Comparison of ENCODE assay signal across 10 cellular contexts in genomic region chr10:95908450-95908849, GRCh38. TPM values are rescaled to one million over a fixed set of nuclear protein-coding genes. Genes with fewer than 3 reads are reported as not detected.
DNase-seq lines count a peak whose midpoint lies in the region; ATAC-seq, FAIRE-seq and TF ChIP-seq lines count a peak whose summit lies in the region.
"Had no signal": no experiment of that assay in that cellular context is flagged by ENCODE, and none has a peak within 500 bp of the region (broad histone marks: within the 10 kb centered on the region; RNA-seq: fewer than 3 reads in every experiment).

No MANE protein-coding gene starts in this region.

- H3K27ac Mint-ChIP-seq in T-helper 1 cell treated with Interleukin-12 subunit alpha and Interleukin-12 subunit beta and Interleukin-4 antibody, amounts not matched to agents 30 μg/mL and 1 μg/mL, for 36 hours: no peak overlapping the region

- peak overlapping the region; percentile 42 for H3K4me3 Mint-ChIP-seq in T-helper 1 cell treated with Interleukin-12 subunit alpha and Interleukin-12 subunit beta and Interleukin-4 antibody, amounts not matched to agents 30 μg/mL and 1 μg/mL, for 36 hours

- H4K20me1 ChIP-seq in PC-3 (ENCODE audit: low read length) (no peaks in the 10 kb centered on the region), endothelial cell of umbilical vein (replicated peaks; ENCODE audit: control insufficient read depth, extremely low read depth, insufficient read depth, low read length) (no peaks in the 10 kb centered on the region)

- H2AFZ ChIP-seq in PC-3 (ENCODE audit: low read length) (peak overlapping the region; percentile 97), endothelial cell of umbilical vein (ENCODE audit: low read depth, low read length) (peak overlapping the region; percentile 46)

- H3K9me2 ChIP-seq in PC-3 (replicated peaks; ENCODE audit: low read length): no peaks in the 10 kb centered on the region

- CTCF ChIA-PET in PC-3 (lab: Charles Lee): interaction anchor here (1.3 kb wide), 1 partner anchor 215 kb away, joined by 7 read pairs; the partner anchor contains the start of gene TCTN3
- CTCF ChIA-PET in endothelial cell of umbilical vein (lab: Charles Lee): interaction anchor here (1.6 to 2.2 kb wide), 5 partner anchors 15 to 215 kb away, joined by 5 to 26 read pairs (median 6); partner anchors contain the start of gene TCTN3

- H3K9me1 ChIP-seq in endothelial cell of umbilical vein (replicated peaks; ENCODE audit: control insufficient read depth, extremely low read depth, insufficient read depth, low read length): no peaks in the 10 kb centered on the region

- no peaks in the 10 kb centered on the region for H3K9me3 ChIP-seq in PC-3 (ENCODE audit: low read length)
- H3K9me3 ChIP-seq in endothelial cell of umbilical vein (replicated peaks; ENCODE audit: control insufficient read depth, insufficient read depth, low read length): no peaks in the 10 kb centered on the region
- H3K9me3 ChIP-seq in psoas muscle: no peaks in the 10 kb centered on the region
- no peaks in the 10 kb centered on the region for H3K9me3 ChIP-seq in mucosa of descending colon

- peaks cover 29% of the 10 kb centered on the region for H3K27me3 Mint-ChIP-seq in T-helper 1 cell treated with Interleukin-12 subunit alpha and Interleukin-12 subunit beta and Interleukin-4 antibody, amounts not matched to agents 30 μg/mL and 1 μg/mL, for 36 hours (ENCODE audit: low read depth)

- FAIRE-seq in endothelial cell of umbilical vein (lab: Jason Lieb, UNC): no peak
- FAIRE-seq: A204.1 had no signal

- H3F3A ChIP-seq in PC-3 (ENCODE audit: low read length, unreplicated experiment): no peaks in the 10 kb centered on the region

- no peak overlapping the region for H3K27ac ChIP-seq in PC-3 (ENCODE audit: low read length)
- H3K27ac ChIP-seq in endothelial cell of umbilical vein (ENCODE audit: insufficient read depth, low read depth, low read length): no peak overlapping the region
- H3K27ac ChIP-seq in psoas muscle: peak overlapping the region; percentile 83

- peaks cover 11% of the 10 kb centered on the region for H3K4me1 Mint-ChIP-seq in T-helper 1 cell treated with Interleukin-12 subunit alpha and Interleukin-12 subunit beta and Interleukin-4 antibody, amounts not matched to agents 30 μg/mL and 1 μg/mL, for 36 hours (ENCODE audit: low read depth)

- H3K9me3 Mint-ChIP-seq in T-helper 1 cell treated with Interleukin-12 subunit alpha and Interleukin-12 subunit beta and Interleukin-4 antibody, amounts not matched to agents 30 μg/mL and 1 μg/mL, for 36 hours: no peaks in the 10 kb centered on the region

- DNase-seq in T-helper 1 cell: no peak
- DNase-seq in PC-3: no peak
- no peak for DNase-seq in endothelial cell of umbilical vein (ENCODE audit: low read depth, low spot score)
- no peak for DNase-seq in psoas muscle
- DNase-seq in mucosa of descending colon: no peak
- no peak for DNase-seq in SW 1271 (lab: John Stamatoyannopoulos, UW)
- no peak for DNase-seq in NCI-H524 (lab: John Stamatoyannopoulos, UW)

- H3K27me3 ChIP-seq in PC-3 (ENCODE audit: low read length) (peaks cover 19% of the 10 kb centered on the region), endothelial cell of umbilical vein (ENCODE audit: control insufficient read depth in 2 of 2, insufficient read depth in 2 of 2, low read length in 2 of 2) (peaks cover 0 to 1% of the 10 kb centered on the region in 2 experiments), psoas muscle (ENCODE audit: insufficient read depth in 3 of 3, low read length in 2 of 3) (no peaks in the 10 kb centered on the region)

- POLR2A ChIA-PET in PC-3 (lab: Charles Lee; ENCODE audit: unreplicated experiment) (no interaction called here), endothelial cell of umbilical vein (lab: Charles Lee) (interaction anchor here (0.8 kb wide), 1 partner anchor 67 kb away, joined by 3 read pairs; no protein-coding TSS in a partner anchor)

- no peak for TF ChIP-seq POLR2A in endothelial cell of umbilical vein (IDR thresholded peaks at IDR 0.05; ENCODE audit: low read depth, low read length)

- H3K79me2 ChIP-seq in PC-3 (ENCODE audit: low read length): no peaks in the 10 kb centered on the region
- H3K79me2 ChIP-seq in endothelial cell of umbilical vein (ENCODE audit: control insufficient read depth, insufficient read depth, low read length): no peaks in the 10 kb centered on the region

- ATAC-seq in PC-3 (no peak), psoas muscle (no peak), mucosa of descending colon (no peak)

- intact Hi-C loops in PC-3 (cut with micrococcal nuclease) (loop anchor here (5.0 kb wide), 1 partner anchor 216 kb away; the partner anchor contains the start of gene TCTN3), endothelial cell of umbilical vein (cut with micrococcal nuclease) (loop anchor here (5.0 kb wide), 4 partner anchors 134 to 384 kb away; partner anchors contain the start of genes CCNJ and ZNF518A), psoas muscle (cut with DNase I) (no loop called here), mucosa of descending colon (cut with DNase I, micrococcal nuclease) (no loop called here)

- 52 to 54% (median 54%) methylated on average over 4 of the region's 4 CpGs for WGBS in psoas muscle, 3 donors

- H3K4me1 ChIP-seq in PC-3 (ENCODE audit: insufficient read depth, low read length): peaks cover 5% of the 10 kb centered on the region; the same call in 1 of the 2 replicates
- H3K4me1 ChIP-seq in endothelial cell of umbilical vein (ENCODE audit: control insufficient read depth, extremely low read depth, insufficient read depth, low read length): peaks cover 4% of the 10 kb centered on the region
- H3K4me1 ChIP-seq in psoas muscle: peaks cover 4% of the 10 kb centered on the region
- no peaks in the 10 kb centered on the region for H3K4me1 ChIP-seq in mucosa of descending colon (ENCODE audit: low read depth)

- H3K4me3 ChIP-seq in PC-3 (ENCODE audit: low read length): no peak overlapping the region
- H3K4me3 ChIP-seq in endothelial cell of umbilical vein (replicated peaks in 1 of 3; ENCODE audit: insufficient read depth in 1 of 3, low read depth in 1 of 3, low read length in 3 of 3): no peak overlapping the region
- H3K4me3 ChIP-seq in psoas muscle: peak overlapping the region; percentile 77
- H3K4me3 ChIP-seq in mucosa of descending colon: no peak overlapping the region

- H3K36me3 Mint-ChIP-seq in T-helper 1 cell treated with Interleukin-12 subunit alpha and Interleukin-12 subunit beta and Interleukin-4 antibody, amounts not matched to agents 30 μg/mL and 1 μg/mL, for 36 hours (ENCODE audit: low read depth): no peaks in the 10 kb centered on the region

- H3K4me2 ChIP-seq in PC-3 (ENCODE audit: low read length) (peak overlapping the region; percentile 92), endothelial cell of umbilical vein (ENCODE audit: insufficient read depth, low read length) (peak overlapping the region; percentile 94)

- no peak overlapping the region for H3K9ac ChIP-seq in PC-3 (ENCODE audit: low read length)
- H3K9ac ChIP-seq in endothelial cell of umbilical vein (replicated peaks; ENCODE audit: extremely low read depth, insufficient read depth, low read length): no peak overlapping the region

- dilution Hi-C loops in endothelial cell of umbilical vein (cut with MboI; ENCODE audit: extremely low pct_ligation_motif_present, low sequenced_read_pairs): no loop called here

- TF ChIP-seq CTCF in PC-3 (conservative IDR thresholded peaks at IDR 0.05; ENCODE audit: low read depth, low read length): no peak
- TF ChIP-seq CTCF in endothelial cell of umbilical vein (IDR thresholded peaks at IDR 0.05; ENCODE audit: extremely low read depth in 1 of 2, insufficient read depth in 1 of 2, low read depth in 1 of 2, low read length in 2 of 2): no peak
- TF ChIP-seq CTCF in psoas muscle (IDR thresholded peaks at IDR 0.05): no peak
- no peak for TF ChIP-seq CTCF in mucosa of descending colon (IDR thresholded peaks at IDR 0.05)

- H3K36me3 ChIP-seq in PC-3 (ENCODE audit: low read depth, low read length) (no peaks in the 10 kb centered on the region), endothelial cell of umbilical vein (ENCODE audit: control insufficient read depth in 2 of 2, extremely low read depth in 1 of 2, insufficient read depth in 2 of 2, low read length in 2 of 2) (no peaks in the 10 kb centered on the region), psoas muscle (ENCODE audit: insufficient read depth in 1 of 2, low read depth in 1 of 2) (peaks cover 0 to 11% of the 10 kb centered on the region in 2 donors), mucosa of descending colon (ENCODE audit: low read depth) (no peaks in the 10 kb centered on the region)

- BruUV-seq in PC-3 (replicated peaks; lab: Mats Ljungman, UMichigan) (no TSS peak), endothelial cell of umbilical vein (replicated peaks; lab: Mats Ljungman, UMichigan) (no TSS peak)

TF ChIP-seq in endothelial cell of umbilical vein, 7 proteins besides CTCF, POLR2A, EP300 and RAD21:
- TF ChIP-seq GATA2 (IDR thresholded peaks at IDR 0.05; ENCODE audit: insufficient read depth, insufficient read length, low read depth, low read length): no peak
- TF ChIP-seq MAX (IDR thresholded peaks at IDR 0.05; ENCODE audit: insufficient read depth, insufficient read length): no peak
- TF ChIP-seq EZH2 (IDR thresholded peaks at IDR 0.05; ENCODE audit: borderline replicate concordance, low read depth, low read length, severe bottlenecking): no peak
- TF ChIP-seq MYC (IDR thresholded peaks at IDR 0.05; ENCODE audit: low read depth, low read length): no peak
- TF ChIP-seq POLR2AphosphoS5 (IDR thresholded peaks at IDR 0.05; ENCODE audit: insufficient read depth, low read depth, low read length): no peak
- TF ChIP-seq JUN (IDR thresholded peaks at IDR 0.05; ENCODE audit: borderline replicate concordance, insufficient read depth, insufficient read length, low read depth): no peak
- TF ChIP-seq FOS (IDR thresholded peaks at IDR 0.05; ENCODE audit: borderline replicate concordance, insufficient read depth, low read length): no peak

RNA-seq across cellular contexts. Expression of gene CC2D2B, which starts 0.7 kb away (rescaled TPM):
- total RNA-seq in PC-3 (2014; rRNA removed) (not detected in 2 replicates), endothelial cell of umbilical vein (0.53 and 1.2 TPM in 2 replicates), psoas muscle (under 1 TPM; 0.09 to 0.32 (median 0.20) TPM), mucosa of descending colon (1 to 10 TPM in 1 of 3 donors, under 1 TPM in 2; 0.41 to 1.7 (median 0.75) TPM)
- polyA plus RNA-seq in endothelial cell of umbilical vein (0.03 and 0.21 TPM in 2 replicates), psoas muscle (under 1 TPM; 0.07 to 0.18 (median 0.15) TPM)
- 0.04 and 0.06 TPM in 2 replicates for polyA plus RNA-seq in endothelial cell of umbilical vein (2011; cell fraction: cytosol; rRNA removed)
- 0.57 and 0.60 TPM in 2 replicates for polyA plus RNA-seq in endothelial cell of umbilical vein (2011; cell fraction: nucleus; rRNA removed)
- polyA plus RNA-seq in endothelial cell of umbilical vein (2012): 0.13 TPM in 1 of 2 replicates, not detected in the other
- 0.21 and 0.49 TPM in 2 replicates for polyA minus RNA-seq in endothelial cell of umbilical vein
- polyA minus RNA-seq in endothelial cell of umbilical vein (2011; cell fraction: cytosol; rRNA and poly(A)+ RNA removed): not detected
- 1.0 and 1.1 TPM in 2 replicates for polyA minus RNA-seq in endothelial cell of umbilical vein (2011; cell fraction: nucleus; rRNA and poly(A)+ RNA removed)
- total RNA-seq: SK-MEL-5 had no signal

Comparison
In these comparisons a context has a peak if more than half of its experiments do, and no peak if none do; other contexts are left out.
1. intact Hi-C loops: an anchor here in PC-3 (5.0 kb wide) and endothelial cell of umbilical vein (5.0 kb wide); none called in psoas muscle and mucosa of descending colon.